ENCODE assay signal across 15 cellular contexts in genomic region chr10:26453850-26454249, GRCh38. TPM values are rescaled to one million over a fixed set of nuclear protein-coding genes. Genes with fewer than 3 reads are reported as not detected.
A peak's percentile ranks its signal among the peaks of the same experiment; 100 is the strongest.
DNase-seq lines count a peak whose midpoint lies in the region; ATAC-seq, FAIRE-seq and TF ChIP-seq lines count a peak whose summit lies in the region.
"Had no signal": no experiment of that assay in that cellular context is flagged by ENCODE, and none has a peak within 500 bp of the region (broad histone marks: within the 10 kb centered on the region; RNA-seq: fewer than 3 reads in every experiment).

No MANE protein-coding gene starts in this region.

- H3K4me3 Mint-ChIP-seq in CD4-positive, alpha-beta memory T cell: peak overlapping the region in 1 of 8 donors; percentile 31
- H3K4me3 Mint-ChIP-seq in central memory CD8-positive, alpha-beta T cell: no peak overlapping the region

- DNase-seq in CD4-positive, alpha-beta memory T cell: no peak
- DNase-seq in GM19239 (ENCODE audit: insufficient read length, low spot score) (no peak), trophoblast cell (peak; percentile 67 to 91), GM10248 (ENCODE audit: extremely low spot score) (no peak), EL (no peak), RWPE1 (ENCODE audit: low spot score) (no peak)
- no peak for DNase-seq in central memory CD8-positive, alpha-beta T cell (ENCODE audit: low spot score in 2 of 2)
- DNase-seq: DMS 273 treated with DMSO at 0.1 percent for 48 hours, NCI-H1417, NCI-H1930, NCI-H69, SJCRH30, SW 1271 had no signal

- CTCF ChIA-PET in CD4-positive, alpha-beta memory T cell (lab: Charles Lee; ENCODE audit: partially characterized antibody): no interaction called here
- CTCF ChIA-PET in GM10248 (lab: Yijun Ruan, JAX): no interaction called here
- CTCF ChIA-PET in RWPE1 (lab: Yijun Ruan, JAX): no interaction called here

- H3K27ac ChIP-seq in CD4-positive, alpha-beta memory T cell (ENCODE audit: low read depth, low read length): no peak overlapping the region
- H3K27ac ChIP-seq in trophoblast cell (ENCODE audit: low read depth, low read length) (no peak overlapping the region), RWPE1 (no peak overlapping the region)
- H3K27ac ChIP-seq: SJCRH30 had no signal

- H2BK12ac ChIP-seq in trophoblast cell (ENCODE audit: low read length): no peak overlapping the region

- peak overlapping the region in 6 of 7 donors; percentile 15 to 92 (median 88) for H3K27ac Mint-ChIP-seq in CD4-positive, alpha-beta memory T cell
- peak overlapping the region; percentile 97 for H3K27ac Mint-ChIP-seq in central memory CD8-positive, alpha-beta T cell (ENCODE audit: low read depth)

- WGBS in trophoblast cell (ENCODE audit: extremely low coverage, insufficient coverage, insufficient read length): no CpG with 5 or more reads among the region's 2 CpGs

- H3K4me1 ChIP-seq in CD4-positive, alpha-beta memory T cell (ENCODE audit: insufficient read depth, low read length): peaks cover 87% of the 10 kb centered on the region
- no peaks in the 10 kb centered on the region for H3K4me1 ChIP-seq in trophoblast cell (ENCODE audit: control insufficient read depth in 1 of 2, insufficient read depth in 2 of 2, low read length in 2 of 2)
- H3K4me1 ChIP-seq: HAP-1, SJCRH30 had no signal

- H3K4me1 Mint-ChIP-seq in CD4-positive, alpha-beta memory T cell: peaks cover 74 to 95% (median 88%) of the 10 kb centered on the region in 4 donors
- peaks cover 85% of the 10 kb centered on the region for H3K4me1 Mint-ChIP-seq in central memory CD8-positive, alpha-beta T cell

- no peak for TF ChIP-seq CTCF in GM10248 (IDR thresholded peaks at IDR 0.05; ENCODE audit: control extremely low read depth, extremely low read depth, low read depth, missing control alignments)
- no peak for TF ChIP-seq CTCF in RWPE1 (conservative IDR thresholded peaks at IDR 0.05; ENCODE audit: low read depth)

- H3K9ac ChIP-seq in trophoblast cell (ENCODE audit: low read length): no peak overlapping the region

- no peak overlapping the region for H2BK5ac ChIP-seq in trophoblast cell (ENCODE audit: low read depth, low read length, poor library complexity)

- no peaks in the 10 kb centered on the region for H3K36me3 ChIP-seq in CD4-positive, alpha-beta memory T cell (ENCODE audit: insufficient read depth, low read length)
- H3K36me3 ChIP-seq in trophoblast cell (ENCODE audit: control insufficient read depth in 1 of 2, insufficient read depth in 2 of 2, low read length in 2 of 2): peaks cover 0 to 2% of the 10 kb centered on the region in 2 experiments
- H3K36me3 ChIP-seq: HAP-1, SJCRH30 had no signal

- no peak overlapping the region for H2AFZ ChIP-seq in trophoblast cell (ENCODE audit: insufficient read depth, low read length, poor library complexity)

- peaks cover 0 to 2% (median 0%) of the 10 kb centered on the region in 8 donors for H3K9me3 Mint-ChIP-seq in CD4-positive, alpha-beta memory T cell
- H3K9me3 Mint-ChIP-seq in central memory CD8-positive, alpha-beta T cell: no peaks in the 10 kb centered on the region

- H3K23ac ChIP-seq in trophoblast cell (ENCODE audit: low read length): no peak overlapping the region

- H3K79me2 ChIP-seq in trophoblast cell (ENCODE audit: control insufficient read depth, insufficient read depth, low read length, poor library complexity): no peaks in the 10 kb centered on the region

- no peak for ATAC-seq in central memory CD8-positive, alpha-beta T cell (replicated peaks; ENCODE audit: extremely low read depth, poor library complexity, severe bottlenecking)
- ATAC-seq: K562 had no signal

- no peak overlapping the region for H4K91ac ChIP-seq in trophoblast cell (ENCODE audit: low read depth, low read length)

- no peaks in the 10 kb centered on the region for H3K9me3 ChIP-seq in CD4-positive, alpha-beta memory T cell (ENCODE audit: control insufficient read depth in 1 of 2, low read length in 2 of 2)
- H3K9me3 ChIP-seq in trophoblast cell (ENCODE audit: insufficient read depth, low read depth, low read length): no peaks in the 10 kb centered on the region
- H3K9me3 ChIP-seq: HAP-1, SJCRH30 had no signal

- POLR2A ChIA-PET in CD4-positive, alpha-beta memory T cell (lab: Charles Lee; ENCODE audit: partially characterized antibody): no interaction called here
- POLR2A ChIA-PET in GM10248 (lab: Yijun Ruan, JAX) (no interaction called here), RWPE1 (lab: Yijun Ruan, JAX; ENCODE audit: low non-redundant PET) (no interaction called here)

- no peak overlapping the region for H3K4me3 ChIP-seq in CD4-positive, alpha-beta memory T cell (ENCODE audit: low read length in 2 of 2)
- H3K4me3 ChIP-seq in trophoblast cell (ENCODE audit: low read depth, low read length): no peak overlapping the region
- H3K4me3 ChIP-seq: HAP-1, K562, SJCRH30 had no signal

- H3K36me3 Mint-ChIP-seq in CD4-positive, alpha-beta memory T cell: peaks cover 37 to 48% of the 10 kb centered on the region in 2 donors
- H3K36me3 Mint-ChIP-seq in central memory CD8-positive, alpha-beta T cell (ENCODE audit: insufficient read depth): peaks cover 15% of the 10 kb centered on the region

- H3K79me1 ChIP-seq in trophoblast cell (ENCODE audit: low read length): peaks cover 2% of the 10 kb centered on the region

- H3K4me2 ChIP-seq in trophoblast cell (ENCODE audit: low read length): no peak overlapping the region

- no peak overlapping the region for H3K4ac ChIP-seq in trophoblast cell (ENCODE audit: low read depth, low read length)

- no peak overlapping the region for H4K8ac ChIP-seq in trophoblast cell (ENCODE audit: low read depth, low read length)

- H2BK120ac ChIP-seq in trophoblast cell (ENCODE audit: insufficient read depth, low read length, poor library complexity): no peak overlapping the region

- H2AK5ac ChIP-seq in trophoblast cell (ENCODE audit: low read length): no peak overlapping the region

- peak; percentile 61 for FAIRE-seq in GM19239 (lab: Jason Lieb, UNC)
- FAIRE-seq: K562 had no signal

- no peak overlapping the region for H3K14ac ChIP-seq in trophoblast cell (ENCODE audit: low read length)

- no peak overlapping the region for H3K18ac ChIP-seq in trophoblast cell (ENCODE audit: low read length)

- H3K27me3 Mint-ChIP-seq in CD4-positive, alpha-beta memory T cell: no peaks in the 10 kb centered on the region
- no peaks in the 10 kb centered on the region for H3K27me3 Mint-ChIP-seq in central memory CD8-positive, alpha-beta T cell

- intact Hi-C loops in CD4-positive, alpha-beta memory T cell (cut with micrococcal nuclease): loop anchor here (5.0 kb wide), 1 partner anchor 1048 kb away; the partner anchor contains the start of gene RAB18

- H3K27me3 ChIP-seq in CD4-positive, alpha-beta memory T cell (ENCODE audit: insufficient read depth, low read length): no peaks in the 10 kb centered on the region
- H3K27me3 ChIP-seq in trophoblast cell (ENCODE audit: insufficient read depth, low read length): no peaks in the 10 kb centered on the region

- H4K12ac ChIP-seq in trophoblast cell (ENCODE audit: low read depth, low read length): no peak overlapping the region

RNA-seq across cellular contexts. Expression of gene APBB1IP, which starts 15.7 kb away (rescaled TPM):
- 100 to 1,000 TPM; 106 TPM for total RNA-seq in CD4-positive, alpha-beta memory T cell
- 10 to 100 TPM; 30.6 to 85.9 TPM for polyA plus RNA-seq in CD4-positive, alpha-beta memory T cell
- polyA plus RNA-seq in trophoblast cell (2013): 6.7 and 6.8 TPM in 2 replicates
- total RNA-seq: SJCRH30 had no signal

Comparison
In these comparisons a context has a peak if more than half of its experiments do, and no peak if none do; other contexts are left out.
1. DNase-seq: peak in trophoblast cell (2 of 2); none in CD4-positive, alpha-beta memory T cell (0 of 5), GM19239 (single experiment), central memory CD8-positive, alpha-beta T cell (0 of 2), GM10248 (single experiment), EL (single experiment) and RWPE1 (single experiment).